ENCODE assay signal across 13 cellular contexts in the genomic region with DNA sequence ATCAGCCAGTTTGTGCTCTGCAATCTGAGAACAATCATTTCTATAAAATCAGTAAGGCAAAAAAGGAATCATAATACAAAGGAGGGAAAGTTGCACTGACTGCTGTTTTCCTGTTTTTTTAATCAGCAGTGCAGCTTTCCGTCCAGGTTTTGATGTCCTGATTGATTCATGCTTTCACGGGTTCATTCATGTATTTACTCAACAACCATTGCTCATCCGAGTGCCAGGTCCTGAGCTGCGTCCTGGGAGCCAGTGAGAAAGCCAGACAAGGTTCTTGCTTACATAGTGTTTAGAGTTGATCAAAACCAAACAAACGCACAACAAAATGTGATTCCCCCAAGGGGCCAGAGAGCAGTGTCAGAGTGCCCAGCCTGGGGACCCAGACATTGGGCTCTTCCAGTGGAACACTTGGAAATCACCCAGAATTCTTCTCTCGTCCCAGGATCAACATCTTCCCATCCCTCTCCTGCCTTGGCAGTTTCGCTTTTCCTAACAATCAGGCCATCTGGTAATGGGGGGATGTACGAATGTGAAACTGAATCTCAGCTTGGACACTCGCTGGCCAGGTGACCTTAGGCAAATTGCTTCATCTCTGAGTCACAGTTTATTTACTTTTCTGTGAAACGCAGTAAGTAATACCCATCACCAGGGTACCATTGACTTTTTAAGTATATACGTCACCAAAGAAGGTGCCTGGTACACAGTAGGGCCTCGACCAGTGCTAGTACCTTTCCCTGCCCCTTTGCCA. TPM values are rescaled to one million over a fixed set of nuclear protein-coding genes. Genes with fewer than 3 reads are reported as not detected.
DNase-seq lines count a peak whose midpoint lies in the region; ATAC-seq, FAIRE-seq and TF ChIP-seq lines count a peak whose summit lies in the region.
"Had no signal": no experiment of that assay in that cellular context is flagged by ENCODE, and none has a peak within 500 bp of the region (broad histone marks: within the 10 kb centered on the region; RNA-seq: fewer than 3 reads in every experiment).

No MANE protein-coding gene starts in this region.

- peaks cover 3% of the 10 kb centered on the region for H4K20me1 ChIP-seq in keratinocyte (ENCODE audit: control insufficient read depth, extremely low read depth, insufficient read depth, low read length)

- TF ChIP-seq CTCF in AG04450 (IDR thresholded peaks at IDR 0.05; ENCODE audit: low read depth, low read length), result no peak
- no peak for TF ChIP-seq CTCF in astrocyte of the spinal cord (IDR thresholded peaks at IDR 0.05; ENCODE audit: low read depth, low read length)
- TF ChIP-seq CTCF in keratinocyte (optimal IDR thresholded peaks at IDR 0.05 in 1 of 3, IDR thresholded peaks at IDR 0.05 in 1 of 3, conservative IDR thresholded peaks at IDR 0.05 in 1 of 3; ENCODE audit: extremely low read depth in 1 of 3, insufficient read depth in 2 of 3, low read length in 3 of 3), result no peak

- peak overlapping the region; percentile 30 for H3K4me2 ChIP-seq in keratinocyte (ENCODE audit: control insufficient read depth, extremely low read depth, insufficient read depth, low read depth, low read length)

- no peak for ATAC-seq in HG02870 (IDR thresholded peaks at IDR 0.05; ENCODE audit: unreplicated experiment)

- no peaks in the 10 kb centered on the region for H3K36me3 ChIP-seq in keratinocyte (ENCODE audit: control insufficient read depth in 2 of 2, extremely low read depth in 1 of 2, insufficient read depth in 2 of 2, low read length in 2 of 2)

- H2AFZ ChIP-seq in keratinocyte (ENCODE audit: control insufficient read depth, low read length), result no peak overlapping the region

- H3K27ac ChIP-seq in AG04450 (ENCODE audit: low read depth, low read length) (peak overlapping the region; percentile 87), keratinocyte (ENCODE audit: control insufficient read depth, insufficient read depth, low read length) (no peak overlapping the region)

- CTCF ChIA-PET in AG04450 (lab: Charles Lee), result interaction anchor here (1.2 to 1.9 kb wide), 4 partner anchors 11 to 41 kb away, joined by 3 to 6 read pairs (median 4); no protein-coding TSS in a partner anchor

- peak; percentile 75 for DNase-seq in AG04450 (ENCODE audit: low read depth, low spot score)
- peak; percentile 67 for DNase-seq in HuH-7 (ENCODE audit: low spot score)
- peak; percentile 64 for DNase-seq in astrocyte of the spinal cord (ENCODE audit: low read depth, low spot score)
- DNase-seq in keratinocyte (ENCODE audit: low read depth, low spot score), result no peak
- no peak for DNase-seq in AML-193 (lab: John Stamatoyannopoulos, UW)
- DNase-seq in mesenteric fat pad (ENCODE audit: low spot score), result no peak
- DNase-seq in NCI-H2227 treated with DMSO at 0.1 percent for 48 hours (lab: John Stamatoyannopoulos, UW), result no peak
- DNase-seq: activated CD4-positive, CD25-positive, alpha-beta regulatory T cell treated with anti-CD3 and anti-CD28 coated beads, Interleukin-2, amount 50 U/mL, for 72 hours; caudate nucleus; mesendoderm; stimulated activated CD4-positive, alpha-beta T cell treated with anti-CD3 and anti-CD28 coated beads, Interleukin-2, amount 100 ng/mL, for 24 hours had no signal

- H3K4me3 ChIP-seq in AG04450 (ENCODE audit: low read depth, low read length), result peak overlapping the region; percentile 40
- H3K4me3 ChIP-seq in astrocyte of the spinal cord (ENCODE audit: low read depth, low read length), result peak overlapping the region; percentile 3
- H3K4me3 ChIP-seq in keratinocyte (ENCODE audit: control insufficient read depth in 2 of 3, extremely low read depth in 1 of 3, insufficient read depth in 2 of 3, low read depth in 1 of 3, low read length in 3 of 3), result no peak overlapping the region

- no peak overlapping the region for H3K9ac ChIP-seq in keratinocyte (ENCODE audit: control insufficient read depth, extremely low read depth, insufficient read depth, low read length)

- FAIRE-seq in keratinocyte (lab: Jason Lieb, UNC), result peak; percentile 74

- in situ Hi-C loops in astrocyte of the spinal cord (cut with HindIII; ENCODE audit: low sequenced_read_pairs), result no loop called here

- H3K9me3 ChIP-seq in AG04450 (ENCODE audit: control insufficient read depth, insufficient read depth, low read length), result no peaks in the 10 kb centered on the region
- no peaks in the 10 kb centered on the region for H3K9me3 ChIP-seq in keratinocyte (ENCODE audit: control insufficient read depth, low read depth, low read length)
- H3K9me3 ChIP-seq: Caco-2 had no signal

- no peaks in the 10 kb centered on the region for H3K9me1 ChIP-seq in keratinocyte (ENCODE audit: control insufficient read depth, extremely low read depth, insufficient read depth, low read length)

- no peaks in the 10 kb centered on the region for H3K79me2 ChIP-seq in keratinocyte (ENCODE audit: control insufficient read depth, insufficient read depth, low read length)

- dilution Hi-C loops in keratinocyte (cut with MboI; ENCODE audit: extremely low pct_ligation_motif_present, low sequenced_read_pairs), result no loop called here

- H3K27me3 ChIP-seq in AG04450 (ENCODE audit: control insufficient read depth, insufficient read depth, low read length) (no peaks in the 10 kb centered on the region), keratinocyte (ENCODE audit: control insufficient read depth, extremely low read depth, insufficient read depth, low read length) (peaks cover 35% of the 10 kb centered on the region)

- POLR2A ChIA-PET in AG04450 (lab: Yijun Ruan, JAX), result interaction anchor here (0.9 to 1.3 kb wide), 4 partner anchors 9 to 167 kb away, joined by 3 to 4 read pairs (median 3); a partner anchor contains a TSS

- no peaks in the 10 kb centered on the region for H3K4me1 ChIP-seq in keratinocyte (ENCODE audit: control insufficient read depth, extremely low read depth, insufficient read depth, low read length)

RNA-seq across cellular contexts. Expression of a gene that starts 13.3 kb away (rescaled TPM):
- 1.9 and 2.2 TPM in 2 replicates for polyA plus RNA-seq in AG04450 (2011; rRNA removed)
- 1.1 and 1.8 TPM in 2 replicates for polyA minus RNA-seq in AG04450 (2011; rRNA and poly(A)+ RNA removed)
- 0.04 to 0.15 TPM in 2 of 3 replicates, not detected in the other for polyA plus RNA-seq in keratinocyte
- not detected for polyA plus RNA-seq in keratinocyte (2011; ENCODE audit: low read depth)
- not detected in 2 replicates for polyA plus RNA-seq in keratinocyte (2011; cell fraction: cytosol; rRNA removed)
- polyA plus RNA-seq in keratinocyte (2011; cell fraction: nucleus; rRNA removed), result not detected in 2 replicates
- polyA plus RNA-seq in keratinocyte (2012; ENCODE audit: low replicate concordance), result 0.25 TPM in 1 of 2 replicates, not detected in the other
- 0.49 TPM in 1 of 3 replicates, not detected in the others for polyA minus RNA-seq in keratinocyte
- polyA minus RNA-seq in keratinocyte (2011; cell fraction: cytosol; rRNA and poly(A)+ RNA removed), result not detected
- not detected in 2 replicates for polyA minus RNA-seq in keratinocyte (2011; cell fraction: nucleus; rRNA and poly(A)+ RNA removed)
- total RNA-seq in mesenteric fat pad, result not detected

RNA-seq across cellular contexts. Expression of a gene that starts 33.8 kb away (rescaled TPM):
- polyA plus RNA-seq in AG04450 (2011; rRNA removed) (2.4 and 2.6 TPM in 2 replicates), keratinocyte (0.99 to 8.1 TPM (median 5.1 TPM) in 3 replicates)
- polyA minus RNA-seq in AG04450 (2011; rRNA and poly(A)+ RNA removed), result 9.5 and 13.3 TPM in 2 replicates
- polyA plus RNA-seq in keratinocyte (2011; ENCODE audit: low read depth), result not detected
- polyA plus RNA-seq in keratinocyte (2011; cell fraction: cytosol; rRNA removed), result 1.2 and 1.5 TPM in 2 replicates
- 3.2 and 4.2 TPM in 2 replicates for polyA plus RNA-seq in keratinocyte (2011; cell fraction: nucleus; rRNA removed)
- 6.3 TPM in 1 of 2 replicates, not detected in the other for polyA plus RNA-seq in keratinocyte (2012; ENCODE audit: low replicate concordance)
- 0.66 to 17.6 TPM (median 6.4 TPM) in 3 replicates for polyA minus RNA-seq in keratinocyte
- 2.7 TPM for polyA minus RNA-seq in keratinocyte (2011; cell fraction: cytosol; rRNA and poly(A)+ RNA removed)
- 1.1 and 2.2 TPM in 2 replicates for polyA minus RNA-seq in keratinocyte (2011; cell fraction: nucleus; rRNA and poly(A)+ RNA removed)
- total RNA-seq in mesenteric fat pad, result not detected

Comparison
In these comparisons a context has a peak if more than half of its experiments do, and no peak if none do; other contexts are left out.
1. DNase-seq: peak in AG04450 (single experiment), HuH-7 (single experiment) and astrocyte of the spinal cord (single experiment); none in keratinocyte (single experiment), AML-193 (0 of 2), mesenteric fat pad (single experiment) and NCI-H2227 treated with DMSO at 0.1 percent for 48 hours (single experiment).
2. H3K4me3 ChIP-seq: peak in AG04450 (single experiment) and astrocyte of the spinal cord (single experiment); none in keratinocyte (0 of 3).